In genomic region chr16:27273670-27274522, GRCh38 we compare ENCODE assay signal across 12 cellular contexts. TPM values are rescaled to one million over a fixed set of nuclear protein-coding genes. Genes with fewer than 3 reads are reported as not detected.
DNase-seq lines count a peak whose midpoint lies in the region; ATAC-seq and TF ChIP-seq lines count a peak whose summit lies in the region.
"Had no signal": no experiment of that assay in that cellular context is flagged by ENCODE, and none has a peak within 500 bp of the region (broad histone marks: within the 10 kb centered on the region; RNA-seq: fewer than 3 reads in every experiment).

No MANE protein-coding gene starts in this region.

- H3K9me3 ChIP-seq in HCT116 (ENCODE audit: control insufficient read depth in 1 of 2, insufficient read depth in 1 of 2, low read depth in 1 of 2, low read length in 2 of 2), result no peaks in the 10 kb centered on the region
- H3K9me3 ChIP-seq in psoas muscle, result no peaks in the 10 kb centered on the region
- H3K9me3 ChIP-seq: right lobe of liver, SJCRH30 had no signal

- peak overlapping the region; percentile 48 for H3K9ac ChIP-seq in HCT116 (ENCODE audit: low read length)

- H3K27ac ChIP-seq in HCT116 (ENCODE audit: low read depth, low read length) (peak overlapping the region; percentile 76), psoas muscle (no peak overlapping the region)
- H3K27ac ChIP-seq: cardiac muscle cell, right lobe of liver, SJCRH30 had no signal

- peak overlapping the region; percentile 16 to 33; a peak in 2 of 4 replicates for H3K4me3 ChIP-seq in HCT116 (replicated peaks in 1 of 2; ENCODE audit: low read depth in 1 of 2, low read length in 2 of 2)
- no peak overlapping the region for H3K4me3 ChIP-seq in psoas muscle
- H3K4me3 ChIP-seq: cardiac muscle cell, right lobe of liver, SJCRH30 had no signal

- H3K4me1 ChIP-seq in HCT116 (ENCODE audit: control insufficient read depth in 1 of 2, insufficient read depth in 2 of 2, low read length in 2 of 2) (peaks cover 30 to 62% of the 10 kb centered on the region in 2 experiments), psoas muscle (peaks cover 3% of the 10 kb centered on the region)
- H3K4me1 ChIP-seq: SJCRH30 had no signal

- no peaks in the 10 kb centered on the region for H3K9me3 Mint-ChIP-seq in activated CD4-positive, alpha-beta memory T cell treated with anti-CD3 and anti-CD28 coated beads, Interleukin-2, amount 10 ng/mL, durations not matched to agents 7 days and 5 days
- no peaks in the 10 kb centered on the region for H3K9me3 Mint-ChIP-seq in immature natural killer cell

- H4K20me1 ChIP-seq in HCT116 (ENCODE audit: insufficient read depth), result no peaks in the 10 kb centered on the region

- no peaks in the 10 kb centered on the region for H3K9me2 ChIP-seq in HCT116 (ENCODE audit: insufficient read depth)

- H3K36me3 Mint-ChIP-seq in activated CD4-positive, alpha-beta memory T cell treated with anti-CD3 and anti-CD28 coated beads, Interleukin-2, amount 10 ng/mL, durations not matched to agents 7 days and 5 days (ENCODE audit: low read depth), result peaks cover 10% of the 10 kb centered on the region
- no peaks in the 10 kb centered on the region for H3K36me3 Mint-ChIP-seq in immature natural killer cell

- POLR2A ChIA-PET in HCT116 (lab: Charles Lee), result interaction anchor here (1.0 kb wide), 1 partner anchor 101 kb away, joined by 3 read pairs; no protein-coding TSS in a partner anchor
- POLR2A ChIA-PET in activated CD4-positive, alpha-beta memory T cell treated with anti-CD3 and anti-CD28 coated beads, Interleukin-2, amount 10 ng/mL, durations not matched to agents 7 days and 5 days (lab: Charles Lee), result interaction anchor here (0.6 to 10.7 kb wide), 26 partner anchors 9 to 616 kb away, joined by 3 to 243 read pairs (median 4); no protein-coding TSS in a partner anchor

- TF ChIP-seq RAD21 in HCT116 (IDR thresholded peaks at IDR 0.05; ENCODE audit: low read depth), result peak; percentile 50

- H3K27me3 ChIP-seq in HCT116 (ENCODE audit: insufficient read depth, low read length) (no peaks in the 10 kb centered on the region), psoas muscle (ENCODE audit: insufficient read depth in 3 of 3, low read length in 2 of 3) (no peaks in the 10 kb centered on the region)
- H3K27me3 ChIP-seq: cardiac muscle cell, right lobe of liver, SJCRH30 had no signal

- peak overlapping the region; percentile 90 for H3K27ac Mint-ChIP-seq in activated CD4-positive, alpha-beta memory T cell treated with anti-CD3 and anti-CD28 coated beads, Interleukin-2, amount 10 ng/mL, durations not matched to agents 7 days and 5 days
- H3K27ac Mint-ChIP-seq in immature natural killer cell, result peak overlapping the region; percentile 7 to 92 (median 83)

- CTCF ChIA-PET in HCT116 (lab: Charles Lee), result interaction anchor here (1.1 to 1.6 kb wide), 2 partner anchors 9 to 81 kb away, joined by 4 read pairs; no protein-coding TSS in a partner anchor
- CTCF ChIA-PET in activated CD4-positive, alpha-beta memory T cell treated with anti-CD3 and anti-CD28 coated beads, Interleukin-2, amount 10 ng/mL, durations not matched to agents 7 days and 5 days (lab: Charles Lee), result interaction anchor here (0.7 to 7.9 kb wide), 8 partner anchors 9 to 94 kb away, joined by 3 to 74 read pairs (median 4); no protein-coding TSS in a partner anchor

- intact Hi-C loops in HCT116 (cut with micrococcal nuclease), result no loop called here
- intact Hi-C loops in psoas muscle (cut with DNase I), result no loop called here

- no peak for TF ChIP-seq POLR2A in HCT116 (IDR thresholded peaks at IDR 0.05; ENCODE audit: borderline replicate concordance, extremely low read depth, insufficient read depth, insufficient read length)

- H2AFZ ChIP-seq in HCT116 (ENCODE audit: low read depth, low read length, poor library complexity, severe bottlenecking), result no peak overlapping the region

- H3K4me2 ChIP-seq in HCT116 (ENCODE audit: low read length), result peak overlapping the region; percentile 72

- peaks cover 62% of the 10 kb centered on the region for H3K4me1 Mint-ChIP-seq in activated CD4-positive, alpha-beta memory T cell treated with anti-CD3 and anti-CD28 coated beads, Interleukin-2, amount 10 ng/mL, durations not matched to agents 7 days and 5 days
- H3K4me1 Mint-ChIP-seq in immature natural killer cell, result peaks cover 20 to 30% of the 10 kb centered on the region in 2 donors

- H3K79me2 ChIP-seq in HCT116 (ENCODE audit: insufficient read depth, low read length), result 0 out of 2 replicates have a peak, but pooled peaks cover 6% of the 10 kb centered on the region

- H3K36me3 ChIP-seq in HCT116 (ENCODE audit: control insufficient read depth in 1 of 2, insufficient read depth in 2 of 2, low read length in 2 of 2), result no peaks in the 10 kb centered on the region
- H3K36me3 ChIP-seq in psoas muscle (ENCODE audit: insufficient read depth in 1 of 2, low read depth in 1 of 2), result no peaks in the 10 kb centered on the region
- H3K36me3 ChIP-seq: cardiac muscle cell, right lobe of liver, SJCRH30 had no signal

- DNase-seq in AG08395 (ENCODE audit: low spot score) (peak; percentile 39), HCT116 (ENCODE audit: low read depth, low spot score) (peak; percentile 97), immature natural killer cell (no peak), psoas muscle (no peak)
- peak; percentile 29 for DNase-seq in activated CD4-positive, alpha-beta memory T cell treated with anti-CD3 and anti-CD28 coated beads, Interleukin-2, amount 10 ng/mL, durations not matched to agents 7 days and 5 days
- DNase-seq: KBM-7, SJCRH30 had no signal

- TF ChIP-seq CTCF in HCT116 (IDR thresholded peaks at IDR 0.05 in 2 of 3, conservative IDR thresholded peaks at IDR 0.05 in 1 of 3; ENCODE audit: borderline replicate concordance in 1 of 3, insufficient read depth in 1 of 3, low read depth in 2 of 3, low read length in 2 of 3), result peak in 2 of 3 experiments; percentile 24 to 28; a peak in 2 of 6 replicates
- TF ChIP-seq CTCF in psoas muscle (IDR thresholded peaks at IDR 0.05), result no peak

- H3K4me3 Mint-ChIP-seq in activated CD4-positive, alpha-beta memory T cell treated with anti-CD3 and anti-CD28 coated beads, Interleukin-2, amount 10 ng/mL, durations not matched to agents 7 days and 5 days, result no peak overlapping the region
- peak overlapping the region in 3 of 5 donors; percentile 17 to 47 (median 46) for H3K4me3 Mint-ChIP-seq in immature natural killer cell

- peaks cover 12% of the 10 kb centered on the region for H3K27me3 Mint-ChIP-seq in activated CD4-positive, alpha-beta memory T cell treated with anti-CD3 and anti-CD28 coated beads, Interleukin-2, amount 10 ng/mL, durations not matched to agents 7 days and 5 days
- peaks cover 0 to 4% (median 1%) of the 10 kb centered on the region in 3 donors for H3K27me3 Mint-ChIP-seq in immature natural killer cell (ENCODE audit: low read depth in 3 of 3)

- 78 to 82% (median 82%) methylated on average over 8 of the region's 8 CpGs for WGBS in psoas muscle, 3 donors

- ATAC-seq in HCT116 (peak; percentile 92), psoas muscle (no peak), HG03095 (IDR thresholded peaks at IDR 0.05; ENCODE audit: unreplicated experiment) (no peak), GM21515 (IDR thresholded peaks at IDR 0.05; ENCODE audit: unreplicated experiment) (no peak), GM18520 (IDR thresholded peaks at IDR 0.05; ENCODE audit: unreplicated experiment) (no peak)

- no TSS peak for BruUV-seq in HCT116 (replicated peaks; lab: Mats Ljungman, UMichigan)

- RAD21 ChIA-PET in HCT116 (lab: Charles Lee; ENCODE audit: low non-redundant PET in 1 of 2, low total read pairs in 2 of 2, uncharacterized antibody in 2 of 2, unreplicated experiment in 2 of 2), result interaction anchor here in 1 of 2 experiments (1.0 kb wide), 1 partner anchor 94 kb away, joined by 3 read pairs; no protein-coding TSS in a partner anchor

TF ChIP-seq in HCT116, 20 proteins besides CTCF, POLR2A, EP300 and RAD21 (continues in another document):
- peak; percentile 95 for TF ChIP-seq SP1 (IDR thresholded peaks at IDR 0.05; ENCODE audit: low read depth)
- peak; percentile 82 for TF ChIP-seq CEBPB (IDR thresholded peaks at IDR 0.05; ENCODE audit: low read depth)
- peak; percentile 16 for TF ChIP-seq ZBTB33 (IDR thresholded peaks at IDR 0.05; ENCODE audit: extremely low read depth, insufficient replicate concordance, low read length)
- TF ChIP-seq ZFX (IDR thresholded peaks at IDR 0.05), result no peak
- peak; percentile 83 for TF ChIP-seq SIN3A (IDR thresholded peaks at IDR 0.05; ENCODE audit: low read depth)
- peak; percentile 44 for TF ChIP-seq YY1 (IDR thresholded peaks at IDR 0.05; ENCODE audit: extremely low read depth, insufficient replicate concordance, low read depth, low read length)
- peak; percentile 95 for TF ChIP-seq CBX3 (IDR thresholded peaks at IDR 0.05; ENCODE audit: low read depth)
- peak; percentile 95 for TF ChIP-seq FOSL1 (IDR thresholded peaks at IDR 0.05; ENCODE audit: low read depth)
- TF ChIP-seq SRF (IDR thresholded peaks at IDR 0.05; ENCODE audit: low read depth), result peak; percentile 79

RNA-seq across cellular contexts. Expression of gene NSMCE1, which starts 5.3 kb away (rescaled TPM):
- total RNA-seq in HCT116 (2021; ENCODE audit: unreplicated experiment) (85.6 TPM), psoas muscle (10 to 100 TPM; 18.9 to 51.8 (median 28.8) TPM)
- 161 and 187 TPM in 2 replicates for polyA plus RNA-seq in HCT116 (2012)
- total RNA-seq in activated CD4-positive, alpha-beta memory T cell treated with anti-CD3 and anti-CD28 coated beads, Interleukin-2, amount 10 ng/mL, durations not matched to agents 7 days and 5 days, result 100 to 1,000 TPM; 100 to 106 TPM
- polyA plus RNA-seq in immature natural killer cell (100 to 1,000 TPM; 133 to 162 (median 148) TPM), psoas muscle (10 to 100 TPM; 26.0 to 31.7 (median 28.4) TPM)

RNA-seq across cellular contexts. Expression of gene IL4R, which starts 39.9 kb away (rescaled TPM):
- total RNA-seq in HCT116 (2021; ENCODE audit: unreplicated experiment) (29.6 TPM), psoas muscle (1 to 10 TPM; 5.8 to 9.6 (median 8.1) TPM)
- 26.0 and 29.4 TPM in 2 replicates for polyA plus RNA-seq in HCT116 (2012)
- total RNA-seq in activated CD4-positive, alpha-beta memory T cell treated with anti-CD3 and anti-CD28 coated beads, Interleukin-2, amount 10 ng/mL, durations not matched to agents 7 days and 5 days, result 100 to 1,000 TPM; 257 to 268 TPM
- polyA plus RNA-seq in immature natural killer cell (10 to 100 TPM; 15.7 to 38.7 (median 20.1) TPM), psoas muscle (1 to 10 TPM; 2.1 to 6.5 (median 4.5) TPM)

Comparison
In these comparisons a context has a peak if more than half of its experiments do, and no peak if none do; other contexts are left out.
1. DNase-seq: peak in AG08395 (single experiment), HCT116 (single experiment) and activated CD4-positive, alpha-beta memory T cell treated with anti-CD3 and anti-CD28 coated beads, Interleukin-2, amount 10 ng/mL, durations not matched to agents 7 days and 5 days (single experiment); none in immature natural killer cell (0 of 3) and psoas muscle (0 of 2).